ENCODE assay signal across 9 cellular contexts in genomic region chr13:59318320-59318930, GRCh38.
DNase-seq lines count a peak whose midpoint lies in the region; ATAC-seq, FAIRE-seq and TF ChIP-seq lines count a peak whose summit lies in the region.
"Had no signal": no experiment of that assay in that cellular context is flagged by ENCODE, and none has a peak within 500 bp of the region (broad histone marks: within the 10 kb centered on the region; RNA-seq: fewer than 3 reads in every experiment).

No MANE protein-coding gene starts in this region.

- H3K9me1 ChIP-seq in endothelial cell of umbilical vein (replicated peaks; ENCODE audit: control insufficient read depth, extremely low read depth, insufficient read depth, low read length): no peaks in the 10 kb centered on the region

- H2AFZ ChIP-seq in endothelial cell of umbilical vein (ENCODE audit: low read depth, low read length): no peak overlapping the region

- H3K9ac ChIP-seq in endothelial cell of umbilical vein (replicated peaks; ENCODE audit: extremely low read depth, insufficient read depth, low read length): no peak overlapping the region

- H3K4me1 ChIP-seq in endothelial cell of umbilical vein (ENCODE audit: control insufficient read depth, extremely low read depth, insufficient read depth, low read length): peaks cover 23% of the 10 kb centered on the region

- peaks cover 2% of the 10 kb centered on the region for H3K27me3 Mint-ChIP-seq in activated CD4-positive, alpha-beta memory T cell treated with anti-CD3 and anti-CD28 coated beads, Interleukin-2, amount 10 ng/mL, durations not matched to agents 7 days and 5 days
- H3K27me3 Mint-ChIP-seq: stimulated activated naive CD8-positive, alpha-beta T cell treated with anti-CD3 and anti-CD28 coated beads, Interleukin-15, Interleukin-2, amounts not matched to agents 100 ng/mL and 50 ng/mL, for 24 hours had no signal

- intact Hi-C loops in endothelial cell of umbilical vein (cut with micrococcal nuclease): loop anchor here (1.0 to 10.0 kb wide), 6 partner anchors 52 to 1688 kb away; partner anchors contain the start of gene PCDH17

- dilution Hi-C loops in endothelial cell of umbilical vein (cut with MboI; ENCODE audit: extremely low pct_ligation_motif_present, low sequenced_read_pairs): no loop called here

- H3K27ac Mint-ChIP-seq in activated CD4-positive, alpha-beta memory T cell treated with anti-CD3 and anti-CD28 coated beads, Interleukin-2, amount 10 ng/mL, durations not matched to agents 7 days and 5 days: no peak overlapping the region
- H3K27ac Mint-ChIP-seq: stimulated activated naive CD8-positive, alpha-beta T cell treated with anti-CD3 and anti-CD28 coated beads, Interleukin-15, Interleukin-2, amounts not matched to agents 100 ng/mL and 50 ng/mL, for 24 hours had no signal

- H4K20me1 ChIP-seq in endothelial cell of umbilical vein (replicated peaks; ENCODE audit: control insufficient read depth, extremely low read depth, insufficient read depth, low read length): no peaks in the 10 kb centered on the region

- peak; percentile 64 for ATAC-seq in HG03060 (IDR thresholded peaks at IDR 0.05; ENCODE audit: low read depth, unreplicated experiment)

- FAIRE-seq in A204.1 (lab: Jason Lieb, UNC) (peak; percentile 19), GM12891 (lab: Jason Lieb, UNC) (peak; percentile 82), endothelial cell of umbilical vein (lab: Jason Lieb, UNC) (peak; percentile 77)

- TF ChIP-seq POLR2A in GM12891 (IDR thresholded peaks at IDR 0.05; ENCODE audit: low read depth, low read length): no peak
- no peak for TF ChIP-seq POLR2A in endothelial cell of umbilical vein (IDR thresholded peaks at IDR 0.05; ENCODE audit: low read depth, low read length)

- BruUV-seq in endothelial cell of umbilical vein (replicated peaks; lab: Mats Ljungman, UMichigan): no TSS peak

- H3K4me2 ChIP-seq in endothelial cell of umbilical vein (ENCODE audit: insufficient read depth, low read length): no peak overlapping the region

- no peaks in the 10 kb centered on the region for H3K79me2 ChIP-seq in endothelial cell of umbilical vein (ENCODE audit: control insufficient read depth, insufficient read depth, low read length)

- DNase-seq in GM12891 (ENCODE audit: insufficient read length, low spot score) (peak; percentile 4), NCI-H345 (lab: John Stamatoyannopoulos, UW) (peak; percentile 71), endothelial cell of umbilical vein (ENCODE audit: low read depth, low spot score) (peak; percentile 86), myocyte (ENCODE audit: low read depth) (peak; percentile 81), stromal cell of bone marrow (ENCODE audit: low read depth) (peak; percentile 36)
- peak; percentile 60 for DNase-seq in activated CD4-positive, alpha-beta memory T cell treated with anti-CD3 and anti-CD28 coated beads, Interleukin-2, amount 10 ng/mL, durations not matched to agents 7 days and 5 days

- POLR2A ChIA-PET in activated CD4-positive, alpha-beta memory T cell treated with anti-CD3 and anti-CD28 coated beads, Interleukin-2, amount 10 ng/mL, durations not matched to agents 7 days and 5 days (lab: Charles Lee): no interaction called here
- POLR2A ChIA-PET in endothelial cell of umbilical vein (lab: Charles Lee): no interaction called here

- H3K4me1 Mint-ChIP-seq in activated CD4-positive, alpha-beta memory T cell treated with anti-CD3 and anti-CD28 coated beads, Interleukin-2, amount 10 ng/mL, durations not matched to agents 7 days and 5 days: no peaks in the 10 kb centered on the region

- CTCF ChIA-PET in activated CD4-positive, alpha-beta memory T cell treated with anti-CD3 and anti-CD28 coated beads, Interleukin-2, amount 10 ng/mL, durations not matched to agents 7 days and 5 days (lab: Charles Lee): interaction anchor here (1.0 to 2.2 kb wide), 4 partner anchors 9 to 1691 kb away, joined by 3 to 7 read pairs (median 4); no protein-coding TSS in a partner anchor
- CTCF ChIA-PET in endothelial cell of umbilical vein (lab: Charles Lee): interaction anchor here (0.6 to 5.1 kb wide), 30 partner anchors 9 to 1694 kb away, joined by 3 to 41 read pairs (median 4); partner anchors contain the start of gene PCDH17

- H3K9me3 Mint-ChIP-seq in activated CD4-positive, alpha-beta memory T cell treated with anti-CD3 and anti-CD28 coated beads, Interleukin-2, amount 10 ng/mL, durations not matched to agents 7 days and 5 days: no peaks in the 10 kb centered on the region
- H3K9me3 Mint-ChIP-seq: stimulated activated naive CD8-positive, alpha-beta T cell treated with anti-CD3 and anti-CD28 coated beads, Interleukin-15, Interleukin-2, amounts not matched to agents 100 ng/mL and 50 ng/mL, for 24 hours had no signal

- H3K27me3 ChIP-seq in endothelial cell of umbilical vein (ENCODE audit: control insufficient read depth in 2 of 2, insufficient read depth in 2 of 2, low read length in 2 of 2): no peaks in the 10 kb centered on the region

- TF ChIP-seq CTCF in endothelial cell of umbilical vein (IDR thresholded peaks at IDR 0.05; ENCODE audit: extremely low read depth in 1 of 2, insufficient read depth in 1 of 2, low read depth in 1 of 2, low read length in 2 of 2): peak; percentile 68 to 71

- H3K36me3 Mint-ChIP-seq in activated CD4-positive, alpha-beta memory T cell treated with anti-CD3 and anti-CD28 coated beads, Interleukin-2, amount 10 ng/mL, durations not matched to agents 7 days and 5 days (ENCODE audit: low read depth): no peaks in the 10 kb centered on the region

- H3K4me3 Mint-ChIP-seq in activated CD4-positive, alpha-beta memory T cell treated with anti-CD3 and anti-CD28 coated beads, Interleukin-2, amount 10 ng/mL, durations not matched to agents 7 days and 5 days: no peak overlapping the region
- H3K4me3 Mint-ChIP-seq: stimulated activated naive CD8-positive, alpha-beta T cell treated with anti-CD3 and anti-CD28 coated beads, Interleukin-15, Interleukin-2, amounts not matched to agents 100 ng/mL and 50 ng/mL, for 24 hours had no signal

- H3K27ac ChIP-seq in endothelial cell of umbilical vein (ENCODE audit: insufficient read depth, low read depth, low read length): no peak overlapping the region

- no peaks in the 10 kb centered on the region for H3K36me3 ChIP-seq in endothelial cell of umbilical vein (ENCODE audit: control insufficient read depth in 2 of 2, extremely low read depth in 1 of 2, insufficient read depth in 2 of 2, low read length in 2 of 2)

- H3K4me3 ChIP-seq in endothelial cell of umbilical vein (replicated peaks in 1 of 3; ENCODE audit: insufficient read depth in 1 of 3, low read depth in 1 of 3, low read length in 3 of 3): no peak overlapping the region

- H3K9me3 ChIP-seq in endothelial cell of umbilical vein (replicated peaks; ENCODE audit: control insufficient read depth, insufficient read depth, low read length): no peaks in the 10 kb centered on the region

TF ChIP-seq in GM12891, 5 proteins besides CTCF, POLR2A, EP300 and RAD21:
- no peak for TF ChIP-seq TAF1 (IDR thresholded peaks at IDR 0.05; ENCODE audit: low read depth, low read length)
- TF ChIP-seq POU2F2 (IDR thresholded peaks at IDR 0.05; ENCODE audit: low read depth, low read length): no peak
- no peak for TF ChIP-seq POLR2AphosphoS5 (IDR thresholded peaks at IDR 0.05; ENCODE audit: low read depth, low read length)
- no peak for TF ChIP-seq PAX5 (IDR thresholded peaks at IDR 0.05; ENCODE audit: insufficient read depth, low read length, severe bottlenecking)
- TF ChIP-seq SPI1 (IDR thresholded peaks at IDR 0.05; ENCODE audit: low read depth, low read length): no peak

TF ChIP-seq in endothelial cell of umbilical vein, 7 proteins besides CTCF, POLR2A, EP300 and RAD21:
- TF ChIP-seq JUN (IDR thresholded peaks at IDR 0.05; ENCODE audit: borderline replicate concordance, insufficient read depth, insufficient read length, low read depth) (no peak), MYC (IDR thresholded peaks at IDR 0.05; ENCODE audit: low read depth, low read length) (no peak), POLR2AphosphoS5 (IDR thresholded peaks at IDR 0.05; ENCODE audit: insufficient read depth, low read depth, low read length) (no peak), FOS (IDR thresholded peaks at IDR 0.05; ENCODE audit: borderline replicate concordance, insufficient read depth, low read length) (no peak), EZH2 (IDR thresholded peaks at IDR 0.05; ENCODE audit: borderline replicate concordance, low read depth, low read length, severe bottlenecking) (no peak), MAX (IDR thresholded peaks at IDR 0.05; ENCODE audit: insufficient read depth, insufficient read length) (no peak), GATA2 (IDR thresholded peaks at IDR 0.05; ENCODE audit: insufficient read depth, insufficient read length, low read depth, low read length) (no peak)

Comparison
In these comparisons a context has a peak if more than half of its experiments do, and no peak if none do; other contexts are left out.
1. DNase-seq: peak in every context shown above with its lines; median percentile 86 in endothelial cell of umbilical vein; 81 in myocyte; 71 in NCI-H345; 60 in activated CD4-positive, alpha-beta memory T cell treated with anti-CD3 and anti-CD28 coated beads, Interleukin-2, amount 10 ng/mL, durations not matched to agents 7 days and 5 days; 36 in stromal cell of bone marrow; 4 in GM12891.